In the genomic region with DNA sequence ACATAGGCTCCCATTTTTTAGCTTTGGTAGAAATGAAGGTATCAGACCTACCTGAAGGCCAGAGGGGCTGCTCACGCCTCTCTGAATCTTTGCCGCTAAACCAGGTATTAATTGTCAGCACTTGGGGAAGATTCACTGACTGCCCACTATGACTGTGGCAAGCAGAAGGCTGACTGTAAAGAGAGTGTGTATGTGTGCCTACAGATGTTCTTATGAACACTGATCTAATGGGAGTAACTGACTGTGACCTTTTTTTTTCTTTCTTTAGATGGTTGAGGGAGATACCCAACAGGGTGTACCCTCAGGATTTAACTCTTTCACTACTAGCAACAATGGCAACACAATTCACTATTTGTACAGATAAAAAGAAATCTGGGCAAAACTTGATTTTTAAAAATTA, we compare ENCODE assay signal across 3 cellular contexts.
TF ChIP-seq lines count a peak whose summit lies in the region.

Gene RAG2, minus strand, starts transcription at position 186 of the 400 bp plus-strand sequence. CDS start 4,068 bp downstream, outside the sequence.

TF ChIP-seq in SK-N-SH, 30 proteins besides CTCF, POLR2A, EP300 and RAD21:
- no peak for TF ChIP-seq CHD2 (IDR thresholded peaks at IDR 0.05; ENCODE audit: low read length, partially characterized antibody)
- TF ChIP-seq GATA2 (CRISPR knock-in tag; IDR thresholded peaks at IDR 0.05) = peak; percentile 74

TF ChIP-seq in SK-N-SH treated with all-trans-retinoic acid at 6 μM for 48 hours, 23 proteins besides CTCF, POLR2A, EP300 and RAD21:
- TF ChIP-seq TSHZ2 (CRISPR knock-in tag; IDR thresholded peaks at IDR 0.05) = no peak
- TF ChIP-seq CSRNP3 (CRISPR knock-in tag; IDR thresholded peaks at IDR 0.05) = no peak
- TF ChIP-seq, protein P1, sequence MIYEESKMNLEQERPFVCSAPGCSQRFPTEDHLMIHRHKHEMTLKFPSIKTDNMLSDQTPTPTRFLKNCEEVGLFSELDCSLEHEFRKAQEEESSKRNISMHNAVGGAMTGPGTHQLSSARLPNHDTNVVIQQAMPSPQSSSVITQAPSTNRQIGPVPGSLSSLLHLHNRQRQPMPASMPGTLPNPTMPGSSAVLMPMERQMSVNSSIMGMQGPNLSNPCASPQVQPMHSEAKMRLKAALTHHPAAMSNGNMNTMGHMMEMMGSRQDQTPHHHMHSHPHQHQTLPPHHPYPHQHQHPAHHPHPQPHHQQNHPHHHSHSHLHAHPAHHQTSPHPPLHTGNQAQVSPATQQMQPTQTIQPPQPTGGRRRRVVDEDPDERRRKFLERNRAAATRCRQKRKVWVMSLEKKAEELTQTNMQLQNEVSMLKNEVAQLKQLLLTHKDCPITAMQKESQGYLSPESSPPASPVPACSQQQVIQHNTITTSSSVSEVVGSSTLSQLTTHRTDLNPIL (CRISPR knock-in tag; IDR thresholded peaks at IDR 0.05; ENCODE audit: low read depth) = no peak
- TF ChIP-seq OSR1 (CRISPR knock-in tag; IDR thresholded peaks at IDR 0.05) = no peak
- TF ChIP-seq TCF4 (CRISPR knock-in tag; IDR thresholded peaks at IDR 0.05; ENCODE audit: borderline replicate concordance) = no peak
- no peak for TF ChIP-seq ZNF70 (CRISPR knock-in tag; IDR thresholded peaks at IDR 0.05)
- TF ChIP-seq ZFP3 (CRISPR knock-in tag; IDR thresholded peaks at IDR 0.05) = no peak
- no peak for TF ChIP-seq ZC3H10 (CRISPR knock-in tag; IDR thresholded peaks at IDR 0.05)
- TF ChIP-seq ISL1 (CRISPR knock-in tag; IDR thresholded peaks at IDR 0.05) = no peak
- no peak for TF ChIP-seq ZFP30 (CRISPR knock-in tag; IDR thresholded peaks at IDR 0.05)
- no peak for TF ChIP-seq ESRRG (CRISPR knock-in tag; IDR thresholded peaks at IDR 0.05)
- no peak for TF ChIP-seq ZNF565 (CRISPR knock-in tag; conservative IDR thresholded peaks at IDR 0.05; ENCODE audit: low read depth)
- no peak for TF ChIP-seq GLIS3 (CRISPR knock-in tag; IDR thresholded peaks at IDR 0.05)
- no peak for TF ChIP-seq PPARA (CRISPR knock-in tag; IDR thresholded peaks at IDR 0.05; ENCODE audit: borderline replicate concordance)
- no peak for TF ChIP-seq SNAI2 (CRISPR knock-in tag; IDR thresholded peaks at IDR 0.05)
- no peak for TF ChIP-seq ZNF8 (CRISPR knock-in tag; IDR thresholded peaks at IDR 0.05)

TF ChIP-seq in K562, 482 proteins besides CTCF, POLR2A, EP300 and RAD21:
- TF ChIP-seq, protein P2, sequence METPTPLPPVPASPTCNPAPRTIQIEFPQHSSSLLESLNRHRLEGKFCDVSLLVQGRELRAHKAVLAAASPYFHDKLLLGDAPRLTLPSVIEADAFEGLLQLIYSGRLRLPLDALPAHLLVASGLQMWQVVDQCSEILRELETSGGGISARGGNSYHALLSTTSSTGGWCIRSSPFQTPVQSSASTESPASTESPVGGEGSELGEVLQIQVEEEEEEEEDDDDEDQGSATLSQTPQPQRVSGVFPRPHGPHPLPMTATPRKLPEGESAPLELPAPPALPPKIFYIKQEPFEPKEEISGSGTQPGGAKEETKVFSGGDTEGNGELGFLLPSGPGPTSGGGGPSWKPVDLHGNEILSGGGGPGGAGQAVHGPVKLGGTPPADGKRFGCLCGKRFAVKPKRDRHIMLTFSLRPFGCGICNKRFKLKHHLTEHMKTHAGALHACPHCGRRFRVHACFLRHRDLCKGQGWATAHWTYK (CRISPR knock-in tag; IDR thresholded peaks at IDR 0.05) = no peak
- 0 out of 2 replicates have a peak, but pooled peaks have one; percentile 28 for TF ChIP-seq ZNF384 (IDR thresholded peaks at IDR 0.05; ENCODE audit: low read depth, low read length)
